10 cellular contexts compared by ENCODE assay signal in genomic region chr20:61649879-61650200, GRCh38.
"Had no signal": no experiment of that assay in that cellular context is flagged by ENCODE, and none has a peak within 500 bp of the region (broad histone marks: within the 10 kb centered on the region; RNA-seq: fewer than 3 reads in every experiment).

No MANE protein-coding gene starts in this region.

- H3K4me1 Mint-ChIP-seq: IgD-negative memory B cell had no signal

- H3K4me3 Mint-ChIP-seq: HFFc6, IgD-negative memory B cell had no signal

- ATAC-seq: HCT116, HepG2 had no signal

- H3K36me3 Mint-ChIP-seq: IgD-negative memory B cell had no signal

- H3K36me3 ChIP-seq: HAP-1 had no signal

- H3K4me3 ChIP-seq: GM23248, HAP-1 had no signal

- H3K9me3 ChIP-seq: HAP-1 had no signal

- DNase-seq: GM23248, GOT3, H7, HFFc6, KBM-7 had no signal

- H3K4me1 ChIP-seq: HAP-1 had no signal

- H3K27ac ChIP-seq: GM23248, HL-60 had no signal

- H3K27ac Mint-ChIP-seq: HFFc6, IgD-negative memory B cell had no signal
